In the genomic region with DNA sequence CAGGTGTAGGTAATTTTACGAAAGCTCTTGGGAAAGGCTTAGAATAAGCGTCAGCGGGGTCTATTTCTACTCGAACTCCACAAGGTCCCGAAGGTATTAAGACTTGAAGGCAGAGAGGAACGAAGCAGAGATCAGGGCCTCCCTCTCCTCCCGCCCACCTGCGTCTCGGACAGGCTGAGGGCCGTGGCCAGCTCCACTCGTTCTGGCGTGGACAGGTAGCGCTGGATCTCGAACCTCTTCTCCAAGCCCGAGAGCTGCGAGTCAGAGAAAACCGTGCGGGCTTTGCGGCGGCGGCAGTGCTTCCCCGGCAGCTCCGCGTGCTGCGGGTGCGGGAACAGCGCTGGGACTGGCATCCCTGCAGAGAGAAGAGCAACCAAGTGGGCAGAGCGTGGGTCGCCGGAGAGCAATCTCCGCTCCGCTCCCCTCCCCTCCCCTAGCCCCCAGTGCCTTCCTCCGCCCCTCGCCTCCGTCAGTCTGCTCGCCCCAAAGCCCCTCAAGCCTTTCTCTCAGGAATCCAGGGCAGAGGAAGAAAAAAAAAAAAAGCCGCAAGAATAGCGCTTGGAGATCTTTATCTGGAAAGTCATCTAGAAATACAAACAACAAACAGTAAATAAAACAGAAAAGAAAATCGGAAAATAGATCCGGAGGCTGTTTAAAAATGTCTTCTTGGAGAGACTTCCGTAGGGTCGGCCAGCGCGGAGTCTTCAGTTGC, we compare ENCODE assay signal across 1 cellular context.
TF ChIP-seq lines count a peak whose summit lies in the region.

No MANE protein-coding gene starts in this region.

TF ChIP-seq in GM23338, 12 proteins besides CTCF, POLR2A, EP300 and RAD21 (continued from another document):
- TF ChIP-seq, protein P1, sequence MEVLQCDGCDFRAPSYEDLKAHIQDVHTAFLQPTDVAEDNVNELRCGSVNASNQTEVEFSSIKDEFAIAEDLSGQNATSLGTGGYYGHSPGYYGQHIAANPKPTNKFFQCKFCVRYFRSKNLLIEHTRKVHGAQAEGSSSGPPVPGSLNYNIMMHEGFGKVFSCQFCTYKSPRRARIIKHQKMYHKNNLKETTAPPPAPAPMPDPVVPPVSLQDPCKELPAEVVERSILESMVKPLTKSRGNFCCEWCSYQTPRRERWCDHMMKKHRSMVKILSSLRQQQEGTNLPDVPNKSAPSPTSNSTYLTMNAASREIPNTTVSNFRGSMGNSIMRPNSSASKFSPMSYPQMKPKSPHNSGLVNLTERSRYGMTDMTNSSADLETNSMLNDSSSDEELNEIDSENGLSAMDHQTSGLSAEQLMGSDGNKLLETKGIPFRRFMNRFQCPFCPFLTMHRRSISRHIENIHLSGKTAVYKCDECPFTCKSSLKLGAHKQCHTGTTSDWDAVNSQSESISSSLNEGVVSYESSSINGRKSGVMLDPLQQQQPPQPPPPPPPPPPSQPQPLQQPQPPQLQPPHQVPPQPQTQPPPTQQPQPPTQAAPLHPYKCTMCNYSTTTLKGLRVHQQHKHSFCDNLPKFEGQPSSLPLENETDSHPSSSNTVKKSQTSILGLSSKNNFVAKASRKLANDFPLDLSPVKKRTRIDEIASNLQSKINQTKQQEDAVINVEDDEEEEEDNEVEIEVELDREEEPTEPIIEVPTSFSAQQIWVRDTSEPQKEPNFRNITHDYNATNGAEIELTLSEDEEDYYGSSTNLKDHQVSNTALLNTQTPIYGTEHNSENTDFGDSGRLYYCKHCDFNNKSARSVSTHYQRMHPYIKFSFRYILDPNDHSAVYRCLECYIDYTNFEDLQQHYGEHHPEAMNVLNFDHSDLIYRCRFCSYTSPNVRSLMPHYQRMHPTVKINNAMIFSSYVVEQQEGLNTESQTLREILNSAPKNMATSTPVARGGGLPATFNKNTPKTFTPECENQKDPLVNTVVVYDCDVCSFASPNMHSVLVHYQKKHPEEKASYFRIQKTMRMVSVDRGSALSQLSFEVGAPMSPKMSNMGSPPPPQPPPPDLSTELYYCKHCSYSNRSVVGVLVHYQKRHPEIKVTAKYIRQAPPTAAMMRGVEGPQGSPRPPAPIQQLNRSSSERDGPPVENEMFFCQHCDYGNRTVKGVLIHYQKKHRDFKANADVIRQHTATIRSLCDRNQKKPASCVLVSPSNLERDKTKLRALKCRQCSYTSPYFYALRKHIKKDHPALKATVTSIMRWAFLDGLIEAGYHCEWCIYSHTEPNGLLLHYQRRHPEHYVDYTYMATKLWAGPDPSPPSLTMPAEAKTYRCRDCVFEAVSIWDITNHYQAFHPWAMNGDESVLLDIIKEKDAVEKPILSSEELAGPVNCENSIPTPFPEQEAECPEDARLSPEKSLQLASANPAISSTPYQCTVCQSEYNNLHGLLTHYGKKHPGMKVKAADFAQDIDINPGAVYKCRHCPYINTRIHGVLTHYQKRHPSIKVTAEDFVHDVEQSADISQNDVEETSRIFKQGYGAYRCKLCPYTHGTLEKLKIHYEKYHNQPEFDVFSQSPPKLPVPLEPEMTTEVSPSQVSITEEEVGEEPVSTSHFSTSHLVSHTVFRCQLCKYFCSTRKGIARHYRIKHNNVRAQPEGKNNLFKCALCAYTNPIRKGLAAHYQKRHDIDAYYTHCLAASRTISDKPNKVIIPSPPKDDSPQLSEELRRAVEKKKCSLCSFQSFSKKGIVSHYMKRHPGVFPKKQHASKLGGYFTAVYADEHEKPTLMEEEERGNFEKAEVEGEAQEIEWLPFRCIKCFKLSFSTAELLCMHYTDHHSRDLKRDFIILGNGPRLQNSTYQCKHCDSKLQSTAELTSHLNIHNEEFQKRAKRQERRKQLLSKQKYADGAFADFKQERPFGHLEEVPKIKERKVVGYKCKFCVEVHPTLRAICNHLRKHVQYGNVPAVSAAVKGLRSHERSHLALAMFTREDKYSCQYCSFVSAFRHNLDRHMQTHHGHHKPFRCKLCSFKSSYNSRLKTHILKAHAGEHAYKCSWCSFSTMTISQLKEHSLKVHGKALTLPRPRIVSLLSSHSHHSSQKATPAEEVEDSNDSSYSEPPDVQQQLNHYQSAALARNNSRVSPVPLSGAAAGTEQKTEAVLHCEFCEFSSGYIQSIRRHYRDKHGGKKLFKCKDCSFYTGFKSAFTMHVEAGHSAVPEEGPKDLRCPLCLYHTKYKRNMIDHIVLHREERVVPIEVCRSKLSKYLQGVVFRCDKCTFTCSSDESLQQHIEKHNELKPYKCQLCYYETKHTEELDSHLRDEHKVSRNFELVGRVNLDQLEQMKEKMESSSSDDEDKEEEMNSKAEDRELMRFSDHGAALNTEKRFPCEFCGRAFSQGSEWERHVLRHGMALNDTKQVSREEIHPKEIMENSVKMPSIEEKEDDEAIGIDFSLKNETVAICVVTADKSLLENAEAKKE (CRISPR knock-in tag; IDR thresholded peaks at IDR 0.05): no peak
TF ChIP-seq in GM23338: peak in this region for 2.
